11 cellular contexts compared by ENCODE assay signal in genomic region chr1:154938604-154939399, GRCh38. TPM values are rescaled to one million over a fixed set of nuclear protein-coding genes. Genes with fewer than 3 reads are reported as not detected.
DNase-seq lines count a peak whose midpoint lies in the region; ATAC-seq, FAIRE-seq and TF ChIP-seq lines count a peak whose summit lies in the region.
"Had no signal": no experiment of that assay in that cellular context is flagged by ENCODE, and none has a peak within 500 bp of the region (broad histone marks: within the 10 kb centered on the region; RNA-seq: fewer than 3 reads in every experiment).

No MANE protein-coding gene starts in this region.

- no peak for DNase-seq in activated CD4-positive, alpha-beta T cell treated with anti-CD3 and anti-CD28 coated beads, Interleukin-2, amount 10 ng/mL, durations not matched to agents 7 days and 5 days
- DNase-seq in activated CD4-positive, alpha-beta T cell treated with anti-CD3 and anti-CD28 coated beads for 4 hours: no peak
- DNase-seq in HepG2 (ENCODE audit: low spot score): no peak
- DNase-seq in MG63: no peak
- no peak for DNase-seq in T1000 (lab: John Stamatoyannopoulos, UW)
- no peak for DNase-seq in G401 (ENCODE audit: low spot score)
- DNase-seq: activated CD4-positive, alpha-beta T cell treated with anti-CD3 and anti-CD28 coated beads for 1 hour; effector CD4-positive, alpha-beta T cell; NCI-H2171 had no signal

- no peak for TF ChIP-seq RAD21 in HepG2 (CRISPR knock-in tag; IDR thresholded peaks at IDR 0.05)

- peaks cover 10% of the 10 kb centered on the region for H3K36me3 Mint-ChIP-seq in activated CD4-positive, alpha-beta T cell treated with anti-CD3 and anti-CD28 coated beads, Interleukin-2, amount 10 ng/mL, durations not matched to agents 7 days and 5 days (ENCODE audit: low read depth)
- H3K36me3 Mint-ChIP-seq in activated naive CD8-positive, alpha-beta T cell: no peaks in the 10 kb centered on the region

- H3K4me2 ChIP-seq in HepG2 (ENCODE audit: low read depth, low read length): peak overlapping the region; percentile 13; the same call in 1 of the 2 replicates

- no peak for TF ChIP-seq POLR2A in HepG2 (IDR thresholded peaks at IDR 0.05; ENCODE audit: insufficient read depth in 1 of 2, low read depth in 2 of 2, low read length in 2 of 2)

- H3K9ac ChIP-seq in HepG2 (ENCODE audit: insufficient read depth, low read depth, low read length): no peak overlapping the region

- TF ChIP-seq CTCF in HepG2 (CRISPR knock-in tag; IDR thresholded peaks at IDR 0.05): no peak

- H3K79me2 ChIP-seq in HepG2 (ENCODE audit: insufficient read depth, low read length): no peaks in the 10 kb centered on the region

- peaks cover 79% of the 10 kb centered on the region for H3K4me1 Mint-ChIP-seq in activated CD4-positive, alpha-beta T cell treated with anti-CD3 and anti-CD28 coated beads, Interleukin-2, amount 10 ng/mL, durations not matched to agents 7 days and 5 days
- H3K4me1 Mint-ChIP-seq in activated naive CD8-positive, alpha-beta T cell (ENCODE audit: low read depth): peaks cover 67% of the 10 kb centered on the region

- intact Hi-C loops in HepG2 (cut with micrococcal nuclease; ENCODE audit: unreplicated experiment): no loop called here

- H3K27ac Mint-ChIP-seq in activated CD4-positive, alpha-beta T cell treated with anti-CD3 and anti-CD28 coated beads, Interleukin-2, amount 10 ng/mL, durations not matched to agents 7 days and 5 days: peak overlapping the region; percentile 98
- H3K27ac Mint-ChIP-seq in activated naive CD8-positive, alpha-beta T cell: peak overlapping the region; percentile 70

- no peak for ATAC-seq in HepG2

- no peak overlapping the region for H2AFZ ChIP-seq in HepG2 (ENCODE audit: low read length)

- WGBS in HepG2 (ENCODE audit: low lambda C conversion rate): 96% methylated on average over 7 of the region's 7 CpGs

- no peak overlapping the region for H3K4me3 ChIP-seq in HepG2 (replicated peaks in 1 of 3; ENCODE audit: insufficient read depth in 1 of 3, low read depth in 2 of 3, low read length in 3 of 3)
- no peak overlapping the region for H3K4me3 ChIP-seq in MG63

- CTCF ChIA-PET in activated CD4-positive, alpha-beta T cell treated with anti-CD3 and anti-CD28 coated beads, Interleukin-2, amount 10 ng/mL, durations not matched to agents 7 days and 5 days (lab: Charles Lee): interaction anchor here (0.6 to 2.1 kb wide), 3 partner anchors 7 to 57 kb away, joined by 3 to 6 read pairs (median 4); no protein-coding TSS in a partner anchor
- CTCF ChIA-PET in HepG2 (lab: Yijun Ruan, JAX; ENCODE audit: low intra/inter-chr PET ratio, low total read pairs): no interaction called here

- POLR2A ChIA-PET in activated CD4-positive, alpha-beta T cell treated with anti-CD3 and anti-CD28 coated beads, Interleukin-2, amount 10 ng/mL, durations not matched to agents 7 days and 5 days (lab: Charles Lee): no interaction called here
- POLR2A ChIA-PET in HepG2 (lab: Yijun Ruan, JAX): interaction anchor here (0.7 to 2.7 kb wide), 3 partner anchors 34 to 334 kb away, joined by 3 to 28 read pairs (median 14); partner anchors contain the start of gene CKS1B

- BruUV-seq in HepG2 (replicated peaks; lab: Mats Ljungman, UMichigan): no TSS peak

- in situ Hi-C loops in HepG2 (cut with HindIII; ENCODE audit: extremely low pct_ligation_motif_present, low pct_unique_long_range_greater_than_20kb) (no loop called here), G401 (cut with HindIII; ENCODE audit: low sequenced_read_pairs) (no loop called here)

- H3K27ac ChIP-seq in HepG2 (ENCODE audit: extremely low read length, insufficient read depth, low read length) (peak overlapping the region; percentile 99), temporal lobe (ENCODE audit: low read depth, low read length) (peak overlapping the region; percentile 55)

- no peaks in the 10 kb centered on the region for H4K20me1 ChIP-seq in HepG2 (ENCODE audit: insufficient read depth, low read length)

- H3K9me3 Mint-ChIP-seq in activated CD4-positive, alpha-beta T cell treated with anti-CD3 and anti-CD28 coated beads, Interleukin-2, amount 10 ng/mL, durations not matched to agents 7 days and 5 days: no peaks in the 10 kb centered on the region
- no peaks in the 10 kb centered on the region for H3K9me3 Mint-ChIP-seq in activated naive CD8-positive, alpha-beta T cell (ENCODE audit: low read depth)

- peak overlapping the region; percentile 40 for H3K4me3 Mint-ChIP-seq in activated CD4-positive, alpha-beta T cell treated with anti-CD3 and anti-CD28 coated beads, Interleukin-2, amount 10 ng/mL, durations not matched to agents 7 days and 5 days
- peak overlapping the region; percentile 53 for H3K4me3 Mint-ChIP-seq in activated naive CD8-positive, alpha-beta T cell

- no peaks in the 10 kb centered on the region for H3K27me3 Mint-ChIP-seq in activated CD4-positive, alpha-beta T cell treated with anti-CD3 and anti-CD28 coated beads, Interleukin-2, amount 10 ng/mL, durations not matched to agents 7 days and 5 days
- no peaks in the 10 kb centered on the region for H3K27me3 Mint-ChIP-seq in activated naive CD8-positive, alpha-beta T cell

- H3K36me3 ChIP-seq in HepG2 (replicated peaks in 1 of 2; ENCODE audit: control insufficient read depth in 1 of 2, insufficient read depth in 2 of 2, low read length in 2 of 2): no peaks in the 10 kb centered on the region
- H3K36me3 ChIP-seq in MG63: no peaks in the 10 kb centered on the region; the same call in 1 of the 2 replicates

- peak; percentile 4 for FAIRE-seq in HepG2 (lab: Jason Lieb, UNC)

- TF ChIP-seq EP300 in HepG2 (IDR thresholded peaks at IDR 0.05; ENCODE audit: low read depth in 2 of 2, low read length in 2 of 2) (no peak), HepG2 (CRISPR knock-in tag; IDR thresholded peaks at IDR 0.05; ENCODE audit: borderline replicate concordance) (no peak)

- H3K9me3 ChIP-seq in HepG2 (ENCODE audit: low read length) (no peaks in the 10 kb centered on the region), MG63 (no peaks in the 10 kb centered on the region)

- H3K27me3 ChIP-seq in HepG2 (ENCODE audit: control insufficient read depth in 1 of 2, insufficient read depth in 2 of 2, low read length in 2 of 2) (no peaks in the 10 kb centered on the region), MG63 (no peaks in the 10 kb centered on the region)

- H3K4me1 ChIP-seq in HepG2 (ENCODE audit: insufficient read depth, low read length): peaks cover 80% of the 10 kb centered on the region

RNA-seq across cellular contexts. Expression of gene PMVK, which starts 2.3 kb away (rescaled TPM):
- 10 to 100 TPM; 25.7 to 40.2 TPM for total RNA-seq in activated CD4-positive, alpha-beta T cell treated with anti-CD3 and anti-CD28 coated beads, Interleukin-2, amount 10 ng/mL, durations not matched to agents 7 days and 5 days
- 3.9 and 7.5 TPM in 2 replicates for total RNA-seq in HepG2 (2016; rRNA removed; fragmentation: Illumina TruSeq; extraction: Trizol)
- total RNA-seq in HepG2 (2016; cell fraction: cytosol; rRNA removed; fragmentation: Illumina TruSeq; extraction: Trizol; ENCODE audit: low read depth): 2.0 TPM in 2 replicates
- total RNA-seq in HepG2 (2016; cell fraction: insoluble cytoplasmic fraction; rRNA removed; fragmentation: Illumina TruSeq; extraction: Trizol): 4.1 and 6.4 TPM in 2 replicates
- 4.3 and 4.8 TPM in 2 replicates for total RNA-seq in HepG2 (2016; cell fraction: membrane; rRNA removed; fragmentation: Illumina TruSeq; extraction: Trizol)
- total RNA-seq in HepG2 (2016; cell fraction: nucleus; rRNA removed; fragmentation: Illumina TruSeq; extraction: Trizol): 3.2 and 3.7 TPM in 2 replicates
- polyA plus RNA-seq in HepG2 (2011; rRNA removed): 12.6 and 17.4 TPM in 2 replicates
- polyA plus RNA-seq in HepG2 (2011; cell fraction: cytosol; rRNA removed): 19.0 and 20.6 TPM in 2 replicates
- polyA plus RNA-seq in HepG2 (2011; cell fraction: nucleus; rRNA removed): 3.9 and 6.7 TPM in 2 replicates
- 15.0 and 16.3 TPM in 2 replicates for polyA plus RNA-seq in HepG2 (2012)
- polyA plus RNA-seq in HepG2 (2016; cell fraction: cytosol; fragmentation: Illumina TruSeq; extraction: Trizol; ENCODE audit: low read depth): 8.8 and 9.3 TPM in 2 replicates
- 20.0 and 21.9 TPM in 2 replicates for polyA plus RNA-seq in HepG2 (2016; cell fraction: insoluble cytoplasmic fraction; fragmentation: Illumina TruSeq; extraction: Trizol; ENCODE audit: low read depth)
- 12.0 and 14.8 TPM in 2 replicates for polyA plus RNA-seq in HepG2 (2016; cell fraction: membrane; fragmentation: Illumina TruSeq; extraction: Trizol; ENCODE audit: low read depth)
- polyA plus RNA-seq in HepG2 (2016; cell fraction: nucleus; fragmentation: Illumina TruSeq; extraction: Trizol; ENCODE audit: insufficient read depth, low read depth): 10.8 and 11.8 TPM in 2 replicates
- polyA minus RNA-seq in HepG2 (2011; rRNA and poly(A)+ RNA removed; ENCODE audit: low replicate concordance): 8.2 and 17.7 TPM in 2 replicates
- polyA minus RNA-seq in HepG2 (2011; cell fraction: cytosol; rRNA and poly(A)+ RNA removed): 4.5 and 7.3 TPM in 2 replicates
- polyA minus RNA-seq in HepG2 (2011; cell fraction: nucleus; rRNA and poly(A)+ RNA removed): 2.1 and 4.5 TPM in 2 replicates
- 13.5 TPM for total RNA-seq in temporal lobe
- total RNA-seq in MG63 (2014; rRNA removed; shearing (Covaris generic); ENCODE audit: low replicate concordance): 68.7 and 77.6 TPM in 2 replicates
- 66.5 and 70.3 TPM in 2 replicates for total RNA-seq in G401 (2014; rRNA removed; shearing (Covaris generic))

RNA-seq across cellular contexts. Expression of gene PBXIP1, which starts 17.1 kb away (rescaled TPM):
- total RNA-seq in activated CD4-positive, alpha-beta T cell treated with anti-CD3 and anti-CD28 coated beads, Interleukin-2, amount 10 ng/mL, durations not matched to agents 7 days and 5 days: 10 to 100 TPM; 74.6 to 92.0 TPM
- 7.3 and 16.3 TPM in 2 replicates for total RNA-seq in HepG2 (2016; rRNA removed; fragmentation: Illumina TruSeq; extraction: Trizol)
- total RNA-seq in HepG2 (2016; cell fraction: cytosol; rRNA removed; fragmentation: Illumina TruSeq; extraction: Trizol; ENCODE audit: low read depth): 2.0 and 2.1 TPM in 2 replicates
- total RNA-seq in HepG2 (2016; cell fraction: insoluble cytoplasmic fraction; rRNA removed; fragmentation: Illumina TruSeq; extraction: Trizol): 5.9 and 16.8 TPM in 2 replicates
- total RNA-seq in HepG2 (2016; cell fraction: membrane; rRNA removed; fragmentation: Illumina TruSeq; extraction: Trizol): 2.1 and 2.2 TPM in 2 replicates
- 16.4 and 17.3 TPM in 2 replicates for total RNA-seq in HepG2 (2016; cell fraction: nucleus; rRNA removed; fragmentation: Illumina TruSeq; extraction: Trizol)
- 31.9 and 40.0 TPM in 2 replicates for polyA plus RNA-seq in HepG2 (2011; rRNA removed)
- 30.4 and 31.5 TPM in 2 replicates for polyA plus RNA-seq in HepG2 (2011; cell fraction: cytosol; rRNA removed)
- 31.2 and 36.7 TPM in 2 replicates for polyA plus RNA-seq in HepG2 (2011; cell fraction: nucleus; rRNA removed)
- 17.1 and 23.1 TPM in 2 replicates for polyA plus RNA-seq in HepG2 (2012)
- polyA plus RNA-seq in HepG2 (2016; cell fraction: cytosol; fragmentation: Illumina TruSeq; extraction: Trizol; ENCODE audit: low read depth): 0.68 and 0.86 TPM in 2 replicates
- 5.1 and 5.5 TPM in 2 replicates for polyA plus RNA-seq in HepG2 (2016; cell fraction: insoluble cytoplasmic fraction; fragmentation: Illumina TruSeq; extraction: Trizol; ENCODE audit: low read depth)
- polyA plus RNA-seq in HepG2 (2016; cell fraction: membrane; fragmentation: Illumina TruSeq; extraction: Trizol; ENCODE audit: low read depth): 1.1 and 1.3 TPM in 2 replicates
- polyA plus RNA-seq in HepG2 (2016; cell fraction: nucleus; fragmentation: Illumina TruSeq; extraction: Trizol; ENCODE audit: insufficient read depth, low read depth): 22.7 and 24.2 TPM in 2 replicates
- polyA minus RNA-seq in HepG2 (2011; rRNA and poly(A)+ RNA removed; ENCODE audit: low replicate concordance): 25.2 and 29.8 TPM in 2 replicates
- polyA minus RNA-seq in HepG2 (2011; cell fraction: cytosol; rRNA and poly(A)+ RNA removed): 12.7 and 15.3 TPM in 2 replicates
- 12.6 and 15.4 TPM in 2 replicates for polyA minus RNA-seq in HepG2 (2011; cell fraction: nucleus; rRNA and poly(A)+ RNA removed)
- total RNA-seq in temporal lobe: 17.2 TPM
- total RNA-seq in MG63 (2014; rRNA removed; shearing (Covaris generic); ENCODE audit: low replicate concordance): 6.9 and 16.0 TPM in 2 replicates
- 25.9 and 36.5 TPM in 2 replicates for total RNA-seq in G401 (2014; rRNA removed; shearing (Covaris generic))

RNA-seq across cellular contexts. Expression of gene PYGO2, which starts 22.8 kb away (rescaled TPM):
- total RNA-seq in activated CD4-positive, alpha-beta T cell treated with anti-CD3 and anti-CD28 coated beads, Interleukin-2, amount 10 ng/mL, durations not matched to agents 7 days and 5 days: 10 to 100 TPM; 50.0 to 50.2 TPM
- 20.3 and 21.3 TPM in 2 replicates for total RNA-seq in HepG2 (2016; rRNA removed; fragmentation: Illumina TruSeq; extraction: Trizol)
- 3.2 and 3.5 TPM in 2 replicates for total RNA-seq in HepG2 (2016; cell fraction: cytosol; rRNA removed; fragmentation: Illumina TruSeq; extraction: Trizol; ENCODE audit: low read depth)
- 19.3 and 19.4 TPM in 2 replicates for total RNA-seq in HepG2 (2016; cell fraction: insoluble cytoplasmic fraction; rRNA removed; fragmentation: Illumina TruSeq; extraction: Trizol)
- 14.9 and 16.1 TPM in 2 replicates for total RNA-seq in HepG2 (2016; cell fraction: membrane; rRNA removed; fragmentation: Illumina TruSeq; extraction: Trizol)
- total RNA-seq in HepG2 (2016; cell fraction: nucleus; rRNA removed; fragmentation: Illumina TruSeq; extraction: Trizol): 10.9 and 15.3 TPM in 2 replicates
- 21.8 and 24.3 TPM in 2 replicates for polyA plus RNA-seq in HepG2 (2011; rRNA removed)
- polyA plus RNA-seq in HepG2 (2011; cell fraction: cytosol; rRNA removed): 16.5 and 18.4 TPM in 2 replicates
- 31.3 and 35.1 TPM in 2 replicates for polyA plus RNA-seq in HepG2 (2011; cell fraction: nucleus; rRNA removed)
- 16.9 and 18.8 TPM in 2 replicates for polyA plus RNA-seq in HepG2 (2012)
- polyA plus RNA-seq in HepG2 (2016; cell fraction: cytosol; fragmentation: Illumina TruSeq; extraction: Trizol; ENCODE audit: low read depth): 3.3 TPM in 2 replicates
- 23.0 and 27.3 TPM in 2 replicates for polyA plus RNA-seq in HepG2 (2016; cell fraction: insoluble cytoplasmic fraction; fragmentation: Illumina TruSeq; extraction: Trizol; ENCODE audit: low read depth)
- 11.9 and 12.7 TPM in 2 replicates for polyA plus RNA-seq in HepG2 (2016; cell fraction: membrane; fragmentation: Illumina TruSeq; extraction: Trizol; ENCODE audit: low read depth)
- 25.6 and 27.8 TPM in 2 replicates for polyA plus RNA-seq in HepG2 (2016; cell fraction: nucleus; fragmentation: Illumina TruSeq; extraction: Trizol; ENCODE audit: insufficient read depth, low read depth)
- 20.6 and 39.8 TPM in 2 replicates for polyA minus RNA-seq in HepG2 (2011; rRNA and poly(A)+ RNA removed; ENCODE audit: low replicate concordance)
- 12.1 and 13.1 TPM in 2 replicates for polyA minus RNA-seq in HepG2 (2011; cell fraction: cytosol; rRNA and poly(A)+ RNA removed)
- 11.5 and 15.9 TPM in 2 replicates for polyA minus RNA-seq in HepG2 (2011; cell fraction: nucleus; rRNA and poly(A)+ RNA removed)
- total RNA-seq in temporal lobe: 10.1 TPM
- total RNA-seq in MG63 (2014; rRNA removed; shearing (Covaris generic); ENCODE audit: low replicate concordance): 10.3 and 16.2 TPM in 2 replicates
- 16.9 and 24.2 TPM in 2 replicates for total RNA-seq in G401 (2014; rRNA removed; shearing (Covaris generic))

RNA-seq across cellular contexts. Expression of gene SHC1, which starts 31.7 kb away (rescaled TPM):
- 100 to 1,000 TPM in 1 of 2 experiments, 10 to 100 TPM in 1; 75.1 to 104 TPM for total RNA-seq in activated CD4-positive, alpha-beta T cell treated with anti-CD3 and anti-CD28 coated beads, Interleukin-2, amount 10 ng/mL, durations not matched to agents 7 days and 5 days
- total RNA-seq in HepG2 (2016; rRNA removed; fragmentation: Illumina TruSeq; extraction: Trizol) (52.0 and 55.0 TPM in 2 replicates), temporal lobe (7.4 TPM)
- 10.4 and 11.4 TPM in 2 replicates for total RNA-seq in HepG2 (2016; cell fraction: cytosol; rRNA removed; fragmentation: Illumina TruSeq; extraction: Trizol; ENCODE audit: low read depth)
- total RNA-seq in HepG2 (2016; cell fraction: insoluble cytoplasmic fraction; rRNA removed; fragmentation: Illumina TruSeq; extraction: Trizol): 43.4 and 62.0 TPM in 2 replicates
- total RNA-seq in HepG2 (2016; cell fraction: membrane; rRNA removed; fragmentation: Illumina TruSeq; extraction: Trizol): 32.4 and 34.5 TPM in 2 replicates
- 38.5 and 42.7 TPM in 2 replicates for total RNA-seq in HepG2 (2016; cell fraction: nucleus; rRNA removed; fragmentation: Illumina TruSeq; extraction: Trizol)
- polyA plus RNA-seq in HepG2 (2011; rRNA removed): 137 and 146 TPM in 2 replicates
- polyA plus RNA-seq in HepG2 (2011; cell fraction: cytosol; rRNA removed): 58.2 and 72.4 TPM in 2 replicates
- 261 and 328 TPM in 2 replicates for polyA plus RNA-seq in HepG2 (2011; cell fraction: nucleus; rRNA removed)
- 46.9 and 60.8 TPM in 2 replicates for polyA plus RNA-seq in HepG2 (2012)
- 13.4 and 13.5 TPM in 2 replicates for polyA plus RNA-seq in HepG2 (2016; cell fraction: cytosol; fragmentation: Illumina TruSeq; extraction: Trizol; ENCODE audit: low read depth)
- polyA plus RNA-seq in HepG2 (2016; cell fraction: insoluble cytoplasmic fraction; fragmentation: Illumina TruSeq; extraction: Trizol; ENCODE audit: low read depth): 59.8 and 73.1 TPM in 2 replicates
- 34.6 and 37.7 TPM in 2 replicates for polyA plus RNA-seq in HepG2 (2016; cell fraction: membrane; fragmentation: Illumina TruSeq; extraction: Trizol; ENCODE audit: low read depth)
- 141 and 171 TPM in 2 replicates for polyA plus RNA-seq in HepG2 (2016; cell fraction: nucleus; fragmentation: Illumina TruSeq; extraction: Trizol; ENCODE audit: insufficient read depth, low read depth)
- 119 and 193 TPM in 2 replicates for polyA minus RNA-seq in HepG2 (2011; rRNA and poly(A)+ RNA removed; ENCODE audit: low replicate concordance)
- 49.8 and 52.4 TPM in 2 replicates for polyA minus RNA-seq in HepG2 (2011; cell fraction: cytosol; rRNA and poly(A)+ RNA removed)
- polyA minus RNA-seq in HepG2 (2011; cell fraction: nucleus; rRNA and poly(A)+ RNA removed): 37.5 and 41.5 TPM in 2 replicates
- 140 and 175 TPM in 2 replicates for total RNA-seq in MG63 (2014; rRNA removed; shearing (Covaris generic); ENCODE audit: low replicate concordance)
- total RNA-seq in G401 (2014; rRNA removed; shearing (Covaris generic)): 204 and 265 TPM in 2 replicates

RNA-seq across cellular contexts. Expression of gene CKS1B, which starts 35.7 kb away (rescaled TPM):
- 100 to 1,000 TPM; 147 to 157 TPM for total RNA-seq in activated CD4-positive, alpha-beta T cell treated with anti-CD3 and anti-CD28 coated beads, Interleukin-2, amount 10 ng/mL, durations not matched to agents 7 days and 5 days
- total RNA-seq in HepG2 (2016; rRNA removed; fragmentation: Illumina TruSeq; extraction: Trizol) (217 and 268 TPM in 2 replicates), temporal lobe (11.8 TPM)
- 95.8 and 111 TPM in 2 replicates for total RNA-seq in HepG2 (2016; cell fraction: cytosol; rRNA removed; fragmentation: Illumina TruSeq; extraction: Trizol; ENCODE audit: low read depth)
- 219 and 283 TPM in 2 replicates for total RNA-seq in HepG2 (2016; cell fraction: insoluble cytoplasmic fraction; rRNA removed; fragmentation: Illumina TruSeq; extraction: Trizol)
- 160 and 171 TPM in 2 replicates for total RNA-seq in HepG2 (2016; cell fraction: membrane; rRNA removed; fragmentation: Illumina TruSeq; extraction: Trizol)
- total RNA-seq in HepG2 (2016; cell fraction: nucleus; rRNA removed; fragmentation: Illumina TruSeq; extraction: Trizol): 75.7 and 82.8 TPM in 2 replicates
- 122 and 222 TPM in 2 replicates for polyA plus RNA-seq in HepG2 (2011; rRNA removed)
- 141 and 184 TPM in 2 replicates for polyA plus RNA-seq in HepG2 (2011; cell fraction: cytosol; rRNA removed)
- polyA plus RNA-seq in HepG2 (2011; cell fraction: nucleus; rRNA removed): 54.7 and 67.5 TPM in 2 replicates
- 103 and 128 TPM in 2 replicates for polyA plus RNA-seq in HepG2 (2012)
- polyA plus RNA-seq in HepG2 (2016; cell fraction: cytosol; fragmentation: Illumina TruSeq; extraction: Trizol; ENCODE audit: low read depth): 98.3 and 114 TPM in 2 replicates
- polyA plus RNA-seq in HepG2 (2016; cell fraction: insoluble cytoplasmic fraction; fragmentation: Illumina TruSeq; extraction: Trizol; ENCODE audit: low read depth): 306 and 328 TPM in 2 replicates
- 149 and 155 TPM in 2 replicates for polyA plus RNA-seq in HepG2 (2016; cell fraction: membrane; fragmentation: Illumina TruSeq; extraction: Trizol; ENCODE audit: low read depth)
- polyA plus RNA-seq in HepG2 (2016; cell fraction: nucleus; fragmentation: Illumina TruSeq; extraction: Trizol; ENCODE audit: insufficient read depth, low read depth): 139 and 158 TPM in 2 replicates
- 89.2 and 369 TPM in 2 replicates for polyA minus RNA-seq in HepG2 (2011; rRNA and poly(A)+ RNA removed; ENCODE audit: low replicate concordance)
- polyA minus RNA-seq in HepG2 (2011; cell fraction: cytosol; rRNA and poly(A)+ RNA removed): 31.4 and 39.6 TPM in 2 replicates
- polyA minus RNA-seq in HepG2 (2011; cell fraction: nucleus; rRNA and poly(A)+ RNA removed): 20.0 and 31.2 TPM in 2 replicates
- 124 and 222 TPM in 2 replicates for total RNA-seq in MG63 (2014; rRNA removed; shearing (Covaris generic); ENCODE audit: low replicate concordance)
- total RNA-seq in G401 (2014; rRNA removed; shearing (Covaris generic)): 187 and 192 TPM in 2 replicates
